ENCODE assay signal across 8 cellular contexts in genomic region chr6:137949686-137950390, GRCh38.
DNase-seq lines count a peak whose midpoint lies in the region; ATAC-seq and TF ChIP-seq lines count a peak whose summit lies in the region.

No MANE protein-coding gene starts in this region.

- H3K9me2 ChIP-seq in DOHH2 (replicated peaks; ENCODE audit: control insufficient read depth, low read length): no peaks in the 10 kb centered on the region

- peak overlapping the region; percentile 54 for H3K4me2 ChIP-seq in DOHH2 (ENCODE audit: low read length)

- TF ChIP-seq CTCF in DOHH2 (IDR thresholded peaks at IDR 0.05; ENCODE audit: low read depth, low read length, poor library complexity, severe bottlenecking) (no peak), tibial nerve (IDR thresholded peaks at IDR 0.05) (no peak), heart right ventricle (IDR thresholded peaks at IDR 0.05) (no peak)

- H3K27ac ChIP-seq in DOHH2 (ENCODE audit: low read depth, low read length) (no peak overlapping the region), tibial nerve (no peak overlapping the region), heart right ventricle (no peak overlapping the region)

- H3K9me3 ChIP-seq in DOHH2 (ENCODE audit: control insufficient read depth, insufficient read depth, low read length) (no peaks in the 10 kb centered on the region), tibial nerve (no peaks in the 10 kb centered on the region), heart right ventricle (no peaks in the 10 kb centered on the region)

- H3K27me3 Mint-ChIP-seq in activated T-helper 1 cell treated with anti-CD3 and anti-CD28 coated beads, Interleukin-12 subunit alpha, Interleukin-12 subunit beta, Interleukin-2, Interleukin-4 antibody, amounts not matched to agents 30 ng/mL and 10 ng/mL and 1 ng/mL, durations not matched to agents 14 hours and 24 hours and 36 hours (ENCODE audit: insufficient read depth): peaks cover 6% of the 10 kb centered on the region

- no peaks in the 10 kb centered on the region for H4K20me1 ChIP-seq in DOHH2 (ENCODE audit: control insufficient read depth, insufficient read depth, low read depth, low read length)

- DNase-seq in activated T-helper 1 cell treated with anti-CD3 and anti-CD28 coated beads, Interleukin-12 subunit alpha, Interleukin-12 subunit beta, Interleukin-2, Interleukin-4 antibody, amounts not matched to agents 30 ng/mL and 10 ng/mL and 1 ng/mL, durations not matched to agents 14 hours and 24 hours and 36 hours (ENCODE audit: low spot score): no peak
- no peak for DNase-seq in DMS79 treated with DMSO at 0.1 percent for 48 hours (lab: John Stamatoyannopoulos, UW)
- no peak for DNase-seq in NCI-H345 (lab: John Stamatoyannopoulos, UW)
- no peak for DNase-seq in tibial nerve (ENCODE audit: low spot score in 2 of 2)
- no peak for DNase-seq in heart right ventricle

- TF ChIP-seq EP300 in tibial nerve (IDR thresholded peaks at IDR 0.05): no peak

- no peak for TF ChIP-seq POLR2A in tibial nerve (IDR thresholded peaks at IDR 0.05)

- H3K36me3 Mint-ChIP-seq in activated T-helper 1 cell treated with anti-CD3 and anti-CD28 coated beads, Interleukin-12 subunit alpha, Interleukin-12 subunit beta, Interleukin-2, Interleukin-4 antibody, amounts not matched to agents 30 ng/mL and 10 ng/mL and 1 ng/mL, durations not matched to agents 14 hours and 24 hours and 36 hours (ENCODE audit: low read depth): peaks cover 2% of the 10 kb centered on the region

- no peaks in the 10 kb centered on the region for H3K9me3 Mint-ChIP-seq in activated T-helper 1 cell treated with anti-CD3 and anti-CD28 coated beads, Interleukin-12 subunit alpha, Interleukin-12 subunit beta, Interleukin-2, Interleukin-4 antibody, amounts not matched to agents 30 ng/mL and 10 ng/mL and 1 ng/mL, durations not matched to agents 14 hours and 24 hours and 36 hours

- H3K36me3 ChIP-seq in DOHH2 (ENCODE audit: control insufficient read depth, low read length) (no peaks in the 10 kb centered on the region), tibial nerve (no peaks in the 10 kb centered on the region), heart right ventricle (no peaks in the 10 kb centered on the region)

- H3K27ac Mint-ChIP-seq in activated T-helper 1 cell treated with anti-CD3 and anti-CD28 coated beads, Interleukin-12 subunit alpha, Interleukin-12 subunit beta, Interleukin-2, Interleukin-4 antibody, amounts not matched to agents 30 ng/mL and 10 ng/mL and 1 ng/mL, durations not matched to agents 14 hours and 24 hours and 36 hours: peak overlapping the region; percentile 87

- ATAC-seq in GM19328 (IDR thresholded peaks at IDR 0.05; ENCODE audit: unreplicated experiment) (peak; percentile 46), HG03066 (IDR thresholded peaks at IDR 0.05; ENCODE audit: low read depth, unreplicated experiment) (peak; percentile 55), heart right ventricle (no peak)

- H3K4me3 ChIP-seq in DOHH2 (ENCODE audit: low read length): peak overlapping the region; percentile 41; the same call in 1 of the 2 replicates
- H3K4me3 ChIP-seq in tibial nerve: no peak overlapping the region
- no peak overlapping the region for H3K4me3 ChIP-seq in heart right ventricle

- intact Hi-C loops in activated T-helper 1 cell treated with anti-CD3 and anti-CD28 coated beads, Interleukin-12 subunit alpha, Interleukin-12 subunit beta, Interleukin-2, Interleukin-4 antibody, amounts not matched to agents 30 ng/mL and 10 ng/mL and 1 ng/mL, durations not matched to agents 14 hours and 24 hours and 36 hours (cut with micrococcal nuclease): loop anchor here (1.0 kb wide), 1 partner anchor 8 kb away; no protein-coding TSS in a partner anchor
- intact Hi-C loops in heart right ventricle (cut with DNase I): loop anchor here in 8 of 10 donors (5.0 to 10.0 kb wide), 7 partner anchors 78 to 243 kb away; partner anchors contain the start of gene TNFAIP3 (in 3 of the 8)

- peaks cover 60% of the 10 kb centered on the region for H3K4me1 Mint-ChIP-seq in activated T-helper 1 cell treated with anti-CD3 and anti-CD28 coated beads, Interleukin-12 subunit alpha, Interleukin-12 subunit beta, Interleukin-2, Interleukin-4 antibody, amounts not matched to agents 30 ng/mL and 10 ng/mL and 1 ng/mL, durations not matched to agents 14 hours and 24 hours and 36 hours (ENCODE audit: low read depth)

- H3K4me3 Mint-ChIP-seq in activated T-helper 1 cell treated with anti-CD3 and anti-CD28 coated beads, Interleukin-12 subunit alpha, Interleukin-12 subunit beta, Interleukin-2, Interleukin-4 antibody, amounts not matched to agents 30 ng/mL and 10 ng/mL and 1 ng/mL, durations not matched to agents 14 hours and 24 hours and 36 hours: peak overlapping the region; percentile 58

- H3K27me3 ChIP-seq in DOHH2 (ENCODE audit: control insufficient read depth, low read length) (no peaks in the 10 kb centered on the region), tibial nerve (no peaks in the 10 kb centered on the region), heart right ventricle (no peaks in the 10 kb centered on the region)

- H3K4me1 ChIP-seq in DOHH2 (ENCODE audit: control insufficient read depth, low read length) (peaks cover 23% of the 10 kb centered on the region), tibial nerve (peaks cover 0 to 2% (median 0%) of the 10 kb centered on the region in 4 donors), heart right ventricle (peaks cover 0 to 5% (median 0%) of the 10 kb centered on the region in 9 donors)

- H3K79me2 ChIP-seq in DOHH2 (ENCODE audit: control insufficient read depth, low read length): no peaks in the 10 kb centered on the region

- no peaks in the 10 kb centered on the region for H3F3A ChIP-seq in DOHH2 (ENCODE audit: control insufficient read depth, insufficient read depth)

- 93 to 97% methylated on average over 1 of the region's 1 CpG for WGBS in tibial nerve, 2 donors
- whole genome bisulfite sequencing in heart right ventricle, 2 donors: 94 to 100% methylated on average over 1 of the region's 1 CpG

Comparison
In these comparisons a context has a peak if more than half of its experiments do, and no peak if none do; other contexts are left out.
1. ATAC-seq: peak in GM19328 (single experiment) and HG03066 (single experiment); none in heart right ventricle (0 of 8).